8 cellular contexts compared by ENCODE assay signal in the genomic region with DNA sequence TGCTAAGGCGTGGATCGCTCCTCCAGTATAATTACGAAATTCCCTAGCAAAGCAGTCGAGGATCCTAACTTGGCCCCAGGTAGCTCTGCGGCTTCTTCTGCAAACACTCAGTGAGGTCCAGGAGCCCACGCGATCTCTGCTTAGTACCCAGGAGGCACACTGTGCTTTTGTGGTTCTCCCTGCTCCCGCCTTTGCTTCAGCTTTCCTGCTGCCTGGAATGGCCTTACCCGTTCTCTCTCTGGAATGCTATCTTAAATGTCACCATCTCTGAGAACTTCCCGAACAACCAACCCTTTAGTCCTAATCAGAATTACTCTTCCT. TPM values are rescaled to one million over a fixed set of nuclear protein-coding genes. Genes with fewer than 3 reads are reported as not detected.
DNase-seq lines count a peak whose midpoint lies in the region; ATAC-seq and TF ChIP-seq lines count a peak whose summit lies in the region.

No MANE protein-coding gene starts in this region.

- no peaks in the 10 kb centered on the region for H3K4me1 ChIP-seq in BE2C

- H3K9me3 Mint-ChIP-seq in brain = no peaks in the 10 kb centered on the region
- no peaks in the 10 kb centered on the region for H3K9me3 Mint-ChIP-seq in stimulated activated naive B cell treated with anti-CD40 and anti-IgM and Interleukin-4, amounts not matched to agents 10 μg/mL and 1 μg/mL and 100 μg/mL, for 72 hours

- peak; percentile 32 for DNase-seq in BE2C
- DNase-seq in NCI-H1694 treated with DMSO at 0.1 percent for 48 hours (lab: John Stamatoyannopoulos, UW) = peak; percentile 10
- no peak for DNase-seq in kidney epithelial cell (ENCODE audit: low read depth)
- no peak for DNase-seq in stimulated activated naive B cell treated with anti-CD40 and anti-IgM and Interleukin-4, amounts not matched to agents 10 μg/mL and 1 μg/mL and 100 μg/mL, for 72 hours

- H3K4me3 Mint-ChIP-seq in brain = peak overlapping the region; percentile 97 to 100 (median 99)
- peak overlapping the region; percentile 99 for H3K4me3 Mint-ChIP-seq in stimulated activated naive B cell treated with anti-CD40 and anti-IgM and Interleukin-4, amounts not matched to agents 10 μg/mL and 1 μg/mL and 100 μg/mL, for 72 hours

- H3K27me3 Mint-ChIP-seq in brain = peaks cover 9% of the 10 kb centered on the region
- no peaks in the 10 kb centered on the region for H3K27me3 Mint-ChIP-seq in stimulated activated naive B cell treated with anti-CD40 and anti-IgM and Interleukin-4, amounts not matched to agents 10 μg/mL and 1 μg/mL and 100 μg/mL, for 72 hours

- H3K36me3 Mint-ChIP-seq in brain = peaks cover 6% of the 10 kb centered on the region
- H3K36me3 Mint-ChIP-seq in stimulated activated naive B cell treated with anti-CD40 and anti-IgM and Interleukin-4, amounts not matched to agents 10 μg/mL and 1 μg/mL and 100 μg/mL, for 72 hours = peaks cover 6 to 12% of the 10 kb centered on the region in 2 donors

- H3K36me3 ChIP-seq in BE2C = peaks cover 4% of the 10 kb centered on the region
- no peaks in the 10 kb centered on the region for H3K36me3 ChIP-seq in kidney epithelial cell (ENCODE audit: control insufficient read depth, insufficient read depth, low read length)

- H3K4me1 Mint-ChIP-seq in brain = peaks cover 43% of the 10 kb centered on the region
- peaks cover 18 to 38% of the 10 kb centered on the region in 2 donors for H3K4me1 Mint-ChIP-seq in stimulated activated naive B cell treated with anti-CD40 and anti-IgM and Interleukin-4, amounts not matched to agents 10 μg/mL and 1 μg/mL and 100 μg/mL, for 72 hours

- peak overlapping the region; percentile 99 for H3K4me3 ChIP-seq in BE2C (ENCODE audit: low read depth, low read length)
- H3K4me3 ChIP-seq in kidney epithelial cell (ENCODE audit: low read depth, low read length) = peak overlapping the region; percentile 94

- peak overlapping the region; percentile 98 to 99 (median 99) for H3K27ac Mint-ChIP-seq in brain
- H3K27ac Mint-ChIP-seq in stimulated activated naive B cell treated with anti-CD40 and anti-IgM and Interleukin-4, amounts not matched to agents 10 μg/mL and 1 μg/mL and 100 μg/mL, for 72 hours = peak overlapping the region; percentile 99

- no peak for TF ChIP-seq CTCF in BE2C (IDR thresholded peaks at IDR 0.05; ENCODE audit: low read depth, low read length)
- no peak for TF ChIP-seq CTCF in brain (conservative IDR thresholded peaks at IDR 0.05)
- no peak for TF ChIP-seq CTCF in kidney epithelial cell (IDR thresholded peaks at IDR 0.05; ENCODE audit: insufficient read depth, low read length, poor library complexity, severe bottlenecking)

- H3K9me3 ChIP-seq in BE2C = no peaks in the 10 kb centered on the region

- H3K27me3 ChIP-seq in BE2C (no peaks in the 10 kb centered on the region), kidney epithelial cell (ENCODE audit: control insufficient read depth, insufficient read depth, low read length) (no peaks in the 10 kb centered on the region)

- ATAC-seq in GM19035 (IDR thresholded peaks at IDR 0.05; ENCODE audit: unreplicated experiment) = peak; percentile 2
- no peak for ATAC-seq in stimulated activated naive B cell treated with anti-CD40 and anti-IgM and Interleukin-4, amounts not matched to agents 10 μg/mL and 1 μg/mL and 100 μg/mL, for 72 hours (replicated peaks)
- ATAC-seq in HG02610 (IDR thresholded peaks at IDR 0.05; ENCODE audit: unreplicated experiment) = no peak
- no peak for ATAC-seq in HG02798 (IDR thresholded peaks at IDR 0.05; ENCODE audit: poor library complexity, unreplicated experiment)

RNA-seq across cellular contexts. Expression of a gene that starts 0.6 kb away (rescaled TPM):
- 4.8 TPM for polyA plus RNA-seq in BE2C (2012; ENCODE audit: insufficient read depth, insufficient read length, low read depth)
- polyA plus RNA-seq in brain (ENCODE audit: insufficient read depth, low read depth, low replicate concordance) = 9.9 TPM
- total RNA-seq in kidney epithelial cell = 18.6 and 18.7 TPM in 2 replicates

RNA-seq across cellular contexts. Expression of a gene that starts 0.9 kb away (rescaled TPM):
- 15.0 TPM for polyA plus RNA-seq in BE2C (2012; ENCODE audit: insufficient read depth, insufficient read length, low read depth)
- 18.1 TPM for polyA plus RNA-seq in brain (ENCODE audit: insufficient read depth, low read depth, low replicate concordance)
- 20.1 and 22.3 TPM in 2 replicates for total RNA-seq in kidney epithelial cell

Comparison
In these comparisons a context has a peak if more than half of its experiments do, and no peak if none do; other contexts are left out.
1. DNase-seq: peak in BE2C (single experiment) and NCI-H1694 treated with DMSO at 0.1 percent for 48 hours (single experiment); none in kidney epithelial cell (single experiment) and stimulated activated naive B cell treated with anti-CD40 and anti-IgM and Interleukin-4, amounts not matched to agents 10 μg/mL and 1 μg/mL and 100 μg/mL, for 72 hours (single experiment).